Comparison of ENCODE assay signal across 18 cellular contexts in the genomic region with DNA sequence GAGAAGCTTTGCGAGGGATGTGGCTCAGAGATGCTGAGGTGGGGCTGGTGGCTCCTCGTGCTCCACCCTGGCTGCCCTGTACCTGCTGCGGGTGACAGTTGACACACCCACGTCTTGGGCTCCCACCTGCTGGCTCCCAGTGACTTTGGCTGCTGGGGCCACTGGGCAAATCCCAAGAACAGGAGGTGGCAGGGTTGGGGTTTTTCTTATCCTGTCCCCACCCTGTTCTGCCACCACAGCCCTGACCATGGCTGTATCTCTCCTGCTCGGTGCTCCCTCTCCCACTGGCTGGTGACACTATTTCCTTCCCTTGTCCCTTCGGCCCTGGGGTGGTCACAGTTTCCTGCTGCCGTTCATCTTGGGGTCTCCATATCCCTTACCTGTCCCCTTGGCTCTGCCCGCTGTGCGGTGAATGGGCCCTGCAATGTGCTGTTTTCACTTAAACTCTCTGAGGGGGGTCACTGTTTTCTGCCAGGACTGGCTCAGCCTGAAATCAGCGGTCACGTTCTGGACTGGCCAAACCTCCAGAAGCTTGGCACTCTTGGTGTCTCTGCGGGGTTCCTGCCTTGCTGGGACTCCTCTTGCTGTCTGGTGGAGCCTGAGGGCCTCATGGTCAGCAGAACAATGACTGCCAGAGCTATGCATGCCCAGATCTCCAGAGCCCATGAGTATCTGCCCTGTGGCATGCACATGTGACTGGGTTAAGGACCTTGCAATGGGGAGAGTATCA.
"Had no signal": no experiment of that assay in that cellular context is flagged by ENCODE, and none has a peak within 500 bp of the region (broad histone marks: within the 10 kb centered on the region; RNA-seq: fewer than 3 reads in every experiment).

No MANE protein-coding gene starts in this region.

- H3K27ac ChIP-seq: coronary artery, pancreas, prostate gland, right lobe of liver, stomach, thoracic aorta, transverse colon had no signal

- H3K27me3 ChIP-seq: right lobe of liver, transverse colon had no signal

- DNase-seq: effector CD4-positive, alpha-beta T cell; foreskin melanocyte; hippocampal formation; mammary epithelial cell; naive thymus-derived CD4-positive, alpha-beta T cell; occipital lobe; right lobe of liver; stimulated activated CD4-positive, alpha-beta T cell treated with anti-CD3 and anti-CD28 coated beads, Interleukin-15, amount 100 ng/mL, for 24 hours; stimulated activated CD4-positive, alpha-beta T cell treated with anti-CD3 and anti-CD28 coated beads, Interleukin-1b, Interleukin-23, amount 100 ng/mL, for 48 hours; stimulated activated CD4-positive, alpha-beta T cell treated with anti-CD3 and anti-CD28 coated beads, Interleukin-4, amount 100 ng/mL, for 24 hours; stomach; substantia nigra; transverse colon had no signal

- H3K36me3 ChIP-seq: pancreas, prostate gland, right lobe of liver, stomach, thoracic aorta, transverse colon had no signal

- FAIRE-seq: pancreas had no signal

- H3K9me3 ChIP-seq: pancreas, prostate gland, right lobe of liver, stomach, thoracic aorta, transverse colon had no signal

- H3K4me1 ChIP-seq: pancreas, prostate gland, right lobe of liver had no signal

- ATAC-seq: left lobe of liver; naive thymus-derived CD4-positive, alpha-beta T cell; pancreas; right lobe of liver had no signal

- H3K4me3 ChIP-seq: coronary artery, pancreas, prostate gland, right lobe of liver, stomach, thoracic aorta, transverse colon had no signal
